ENCODE assay signal across 18 cellular contexts in the genomic region with DNA sequence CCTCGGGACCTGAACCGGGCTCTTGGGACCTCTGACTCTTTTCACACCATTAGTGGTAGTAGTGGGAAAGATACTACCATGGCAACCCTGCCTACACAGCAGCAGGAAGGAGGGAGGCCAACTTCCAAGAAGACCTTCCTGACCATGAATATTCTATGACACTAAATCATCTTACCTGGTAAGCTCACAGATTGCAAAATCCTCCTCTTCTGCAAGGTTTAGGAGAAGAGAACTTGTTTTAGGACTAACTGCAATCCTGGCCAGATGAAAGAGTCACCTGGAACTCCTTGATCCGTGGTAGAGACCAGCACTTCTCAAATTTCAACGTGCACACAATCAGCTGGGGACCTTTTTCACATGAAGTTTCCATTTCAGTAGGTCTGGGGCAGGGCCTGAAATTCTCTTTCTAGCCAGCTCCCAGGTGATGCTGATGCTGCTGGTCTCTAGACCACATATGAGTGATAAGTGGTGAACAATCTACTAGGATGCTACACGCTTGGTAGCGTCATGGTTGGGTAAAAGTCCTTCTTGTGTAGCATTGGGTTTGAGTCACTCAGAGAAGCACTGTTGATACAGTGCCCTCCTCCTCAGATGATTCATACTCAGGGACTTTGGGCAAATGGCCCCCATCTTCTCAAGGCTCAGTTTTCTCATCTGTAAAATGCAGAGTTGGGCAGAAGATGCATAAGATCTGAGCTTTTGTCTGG. TPM values are rescaled to one million over a fixed set of nuclear protein-coding genes. Genes with fewer than 3 reads are reported as not detected.
DNase-seq lines count a peak whose midpoint lies in the region; ATAC-seq, FAIRE-seq and TF ChIP-seq lines count a peak whose summit lies in the region.
"Had no signal": no experiment of that assay in that cellular context is flagged by ENCODE, and none has a peak within 500 bp of the region (broad histone marks: within the 10 kb centered on the region; RNA-seq: fewer than 3 reads in every experiment).

No MANE protein-coding gene starts in this region.

- DNase-seq in activated T-cell treated with anti-CD3 and anti-CD28 coated beads, Interleukin-2, amount 50 U/mL, for 72 hours = no peak
- DNase-seq in activated T-cell treated with anti-CD3 and anti-CD28 coated beads, Interleukin-2, amount 50 U/mL, for 1 hour = no peak
- peak; percentile 91 for DNase-seq in RCC 7860 (ENCODE audit: low spot score)
- peak; percentile 2 for DNase-seq in epithelial cell of esophagus (ENCODE audit: low read depth)
- DNase-seq in stimulated activated naive B cell treated with anti-CD40 and anti-IgM and Interleukin-4, amounts not matched to agents 10 μg/mL and 1 μg/mL and 100 μg/mL, for 72 hours = no peak
- no peak for DNase-seq in erythroblast (lab: John Stamatoyannopoulos, UW)
- DNase-seq in GF-D8 (lab: John Stamatoyannopoulos, UW) = no peak
- no peak for DNase-seq in A172 (ENCODE audit: low spot score)
- DNase-seq: 8988T, C1 segment of cervical spinal cord, DMS 273 treated with DMSO at 0.1 percent for 48 hours, KBM-7, NCI-H1105, NCI-H187, NCI-H510A, SJCRH30 had no signal

- no peaks in the 10 kb centered on the region for H3K36me3 Mint-ChIP-seq in activated T-cell treated with anti-CD3 and anti-CD28 coated beads, Interleukin-2, amount 50 U/mL, for 72 hours (ENCODE audit: insufficient read depth in 2 of 2)
- no peaks in the 10 kb centered on the region for H3K36me3 Mint-ChIP-seq in stimulated activated naive B cell treated with anti-CD40 and anti-IgM and Interleukin-4, amounts not matched to agents 10 μg/mL and 1 μg/mL and 100 μg/mL, for 72 hours

- no peak overlapping the region for H3K4me3 Mint-ChIP-seq in activated T-cell treated with anti-CD3 and anti-CD28 coated beads, Interleukin-2, amount 50 U/mL, for 72 hours
- no peak overlapping the region for H3K4me3 Mint-ChIP-seq in stimulated activated naive B cell treated with anti-CD40 and anti-IgM and Interleukin-4, amounts not matched to agents 10 μg/mL and 1 μg/mL and 100 μg/mL, for 72 hours

- peaks cover 33% of the 10 kb centered on the region for H3K27me3 Mint-ChIP-seq in activated T-cell treated with anti-CD3 and anti-CD28 coated beads, Interleukin-2, amount 50 U/mL, for 72 hours (ENCODE audit: low read depth)
- H3K27me3 Mint-ChIP-seq in stimulated activated naive B cell treated with anti-CD40 and anti-IgM and Interleukin-4, amounts not matched to agents 10 μg/mL and 1 μg/mL and 100 μg/mL, for 72 hours = peaks cover 18 to 42% of the 10 kb centered on the region in 2 donors

- no peaks in the 10 kb centered on the region for H3K9me3 Mint-ChIP-seq in activated T-cell treated with anti-CD3 and anti-CD28 coated beads, Interleukin-2, amount 50 U/mL, for 72 hours
- peaks cover 0 to 1% of the 10 kb centered on the region in 2 donors for H3K9me3 Mint-ChIP-seq in stimulated activated naive B cell treated with anti-CD40 and anti-IgM and Interleukin-4, amounts not matched to agents 10 μg/mL and 1 μg/mL and 100 μg/mL, for 72 hours

- no peak for TF ChIP-seq POLR2A in erythroblast (IDR thresholded peaks at IDR 0.05; ENCODE audit: low read length)

- ATAC-seq in activated T-cell treated with anti-CD3 and anti-CD28 coated beads, Interleukin-2, amount 50 U/mL, for 72 hours (replicated peaks in 1 of 2) = peak; percentile 51 to 77
- ATAC-seq in stimulated activated naive B cell treated with anti-CD40 and anti-IgM and Interleukin-4, amounts not matched to agents 10 μg/mL and 1 μg/mL and 100 μg/mL, for 72 hours (replicated peaks) = peak; percentile 50 to 79
- ATAC-seq: HCT116 had no signal

- H3K27ac Mint-ChIP-seq in activated T-cell treated with anti-CD3 and anti-CD28 coated beads, Interleukin-2, amount 50 U/mL, for 72 hours = no peak overlapping the region
- no peak overlapping the region for H3K27ac Mint-ChIP-seq in stimulated activated naive B cell treated with anti-CD40 and anti-IgM and Interleukin-4, amounts not matched to agents 10 μg/mL and 1 μg/mL and 100 μg/mL, for 72 hours

- peak; percentile 90 for FAIRE-seq in RCC 7860 (lab: Jason Lieb, UNC)
- FAIRE-seq: GM18507 had no signal

- H3K4me3 ChIP-seq in epithelial cell of esophagus (ENCODE audit: low read length) = no peak overlapping the region
- H3K4me3 ChIP-seq: SJCRH30 had no signal

- no peak for TF ChIP-seq CTCF in epithelial cell of esophagus (IDR thresholded peaks at IDR 0.05; ENCODE audit: insufficient read depth, low read depth, low read length, missing control alignments)

- H3K4me1 Mint-ChIP-seq in activated T-cell treated with anti-CD3 and anti-CD28 coated beads, Interleukin-2, amount 50 U/mL, for 72 hours (ENCODE audit: low read depth) = no peaks in the 10 kb centered on the region
- no peaks in the 10 kb centered on the region for H3K4me1 Mint-ChIP-seq in stimulated activated naive B cell treated with anti-CD40 and anti-IgM and Interleukin-4, amounts not matched to agents 10 μg/mL and 1 μg/mL and 100 μg/mL, for 72 hours

RNA-seq across cellular contexts. Expression of a gene that starts 35.6 kb away (rescaled TPM):
- 1 to 10 TPM; 4.0 to 7.7 TPM for total RNA-seq in activated T-cell treated with anti-CD3 and anti-CD28 coated beads, Interleukin-2, amount 50 U/mL, for 72 hours
- total RNA-seq in A172 (2014; rRNA removed; shearing (Covaris generic)) = 9.1 and 9.3 TPM in 2 replicates

Comparison
In these comparisons a context has a peak if more than half of its experiments do, and no peak if none do; other contexts are left out.
1. DNase-seq: peak in RCC 7860 (single experiment) and epithelial cell of esophagus (single experiment); none in activated T-cell treated with anti-CD3 and anti-CD28 coated beads, Interleukin-2, amount 50 U/mL, for 72 hours (0 of 2), activated T-cell treated with anti-CD3 and anti-CD28 coated beads, Interleukin-2, amount 50 U/mL, for 1 hour (single experiment), stimulated activated naive B cell treated with anti-CD40 and anti-IgM and Interleukin-4, amounts not matched to agents 10 μg/mL and 1 μg/mL and 100 μg/mL, for 72 hours (single experiment), erythroblast (0 of 2), GF-D8 (single experiment) and A172 (single experiment).